ENCODE assay signal across 20 cellular contexts in the genomic region with DNA sequence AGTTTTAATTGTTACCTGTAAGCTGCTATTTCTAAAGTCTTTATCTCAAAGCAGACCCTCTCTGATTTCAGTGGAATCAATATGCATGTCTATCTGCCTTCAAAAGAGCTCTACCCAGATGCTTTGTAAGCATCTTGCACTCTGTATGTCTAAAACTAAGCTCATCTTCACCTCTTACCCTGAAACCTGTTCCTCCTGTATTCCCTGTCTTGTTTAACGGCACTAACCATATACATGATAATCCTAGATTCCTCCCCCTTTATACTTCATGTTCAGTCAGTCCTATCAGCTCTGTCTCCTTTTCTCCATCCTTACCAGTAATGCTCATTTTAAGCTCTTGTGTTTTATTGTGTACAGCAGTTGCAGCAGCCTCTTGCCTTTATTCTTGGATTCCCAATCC. TPM values are rescaled to one million over a fixed set of nuclear protein-coding genes. Genes with fewer than 3 reads are reported as not detected.
A peak's percentile ranks its signal among the peaks of the same experiment; 100 is the strongest.
DNase-seq lines count a peak whose midpoint lies in the region; ATAC-seq and TF ChIP-seq lines count a peak whose summit lies in the region.
"Had no signal": no experiment of that assay in that cellular context is flagged by ENCODE, and none has a peak within 500 bp of the region (broad histone marks: within the 10 kb centered on the region; RNA-seq: fewer than 3 reads in every experiment).

No MANE protein-coding gene starts in this region.

- no peaks in the 10 kb centered on the region for H3K27me3 Mint-ChIP-seq in activated naive CD4-positive, alpha-beta T cell treated with anti-CD3 and anti-CD28 coated beads, Interleukin-2, amount 50 U/mL, for 24 hours
- no peaks in the 10 kb centered on the region for H3K27me3 Mint-ChIP-seq in activated naive CD4-positive, alpha-beta T cell treated with anti-CD3 and anti-CD28 coated beads, Interleukin-2, amount 10 ng/mL, durations not matched to agents 7 days and 5 days
- H3K27me3 Mint-ChIP-seq in CD8-positive, alpha-beta memory T cell: no peaks in the 10 kb centered on the region
- H3K27me3 Mint-ChIP-seq in WTC11 (ENCODE audit: low read depth) (no peaks in the 10 kb centered on the region), osteocyte (ENCODE audit: unreplicated experiment) (no peaks in the 10 kb centered on the region)

- peaks cover 22% of the 10 kb centered on the region for H3K36me3 ChIP-seq in CD8-positive, alpha-beta memory T cell (ENCODE audit: insufficient read depth, low read length)

- no peak overlapping the region for H3K27ac ChIP-seq in CD8-positive, alpha-beta memory T cell (ENCODE audit: low read depth, low read length)
- H3K27ac ChIP-seq: C4-2B, HL-60 had no signal

- no peak overlapping the region for H3K4me3 Mint-ChIP-seq in activated naive CD4-positive, alpha-beta T cell treated with anti-CD3 and anti-CD28 coated beads, Interleukin-2, amount 50 U/mL, for 24 hours
- H3K4me3 Mint-ChIP-seq in activated naive CD4-positive, alpha-beta T cell treated with anti-CD3 and anti-CD28 coated beads, Interleukin-2, amount 10 ng/mL, durations not matched to agents 7 days and 5 days: no peak overlapping the region
- peak overlapping the region in 1 of 7 donors; percentile 1 for H3K4me3 Mint-ChIP-seq in CD8-positive, alpha-beta memory T cell
- H3K4me3 Mint-ChIP-seq in WTC11: no peak overlapping the region
- H3K4me3 Mint-ChIP-seq in osteocyte (ENCODE audit: unreplicated experiment): no peak overlapping the region

- no peak for TF ChIP-seq POLR2A in erythroblast (IDR thresholded peaks at IDR 0.05; ENCODE audit: low read length)

- no peaks in the 10 kb centered on the region for H3K27me3 ChIP-seq in CD8-positive, alpha-beta memory T cell (ENCODE audit: insufficient read depth, low read length, poor library complexity, severe bottlenecking)

- H3K9me3 ChIP-seq in CD8-positive, alpha-beta memory T cell (ENCODE audit: low read length): no peaks in the 10 kb centered on the region

- CTCF ChIA-PET in activated naive CD4-positive, alpha-beta T cell treated with anti-CD3 and anti-CD28 coated beads, Interleukin-2, amount 10 ng/mL, durations not matched to agents 7 days and 5 days (lab: Charles Lee): interaction anchor here (0.9 to 2.1 kb wide), 2 partner anchors 11 to 143 kb away, joined by 3 to 6 read pairs; no protein-coding TSS in a partner anchor
- CTCF ChIA-PET in CD8-positive, alpha-beta memory T cell (lab: Charles Lee): interaction anchor here (1.0 to 1.1 kb wide), 2 partner anchors 10 to 143 kb away, joined by 4 read pairs; no protein-coding TSS in a partner anchor
- CTCF ChIA-PET in WTC11 (lab: Charles Lee): interaction anchor here (1.3 kb wide), 1 partner anchor 282 kb away, joined by 3 read pairs; no protein-coding TSS in a partner anchor

- peak overlapping the region; percentile 6 for H3K27ac Mint-ChIP-seq in activated naive CD4-positive, alpha-beta T cell treated with anti-CD3 and anti-CD28 coated beads, Interleukin-2, amount 50 U/mL, for 24 hours
- no peak overlapping the region for H3K27ac Mint-ChIP-seq in activated naive CD4-positive, alpha-beta T cell treated with anti-CD3 and anti-CD28 coated beads, Interleukin-2, amount 10 ng/mL, durations not matched to agents 7 days and 5 days
- peak overlapping the region in 7 of 8 donors; percentile 2 to 58 (median 21) for H3K27ac Mint-ChIP-seq in CD8-positive, alpha-beta memory T cell
- H3K27ac Mint-ChIP-seq in WTC11 (peak overlapping the region; percentile 8; the same call in 1 of the 2 replicates), osteocyte (ENCODE audit: unreplicated experiment) (peak overlapping the region; percentile 3)

- no peak overlapping the region for H3K4me3 ChIP-seq in CD8-positive, alpha-beta memory T cell (ENCODE audit: low read length)

- H3K4me1 Mint-ChIP-seq in activated naive CD4-positive, alpha-beta T cell treated with anti-CD3 and anti-CD28 coated beads, Interleukin-2, amount 50 U/mL, for 24 hours: peaks cover 51% of the 10 kb centered on the region
- H3K4me1 Mint-ChIP-seq in activated naive CD4-positive, alpha-beta T cell treated with anti-CD3 and anti-CD28 coated beads, Interleukin-2, amount 10 ng/mL, durations not matched to agents 7 days and 5 days: peaks cover 5% of the 10 kb centered on the region
- peaks cover 42 to 70% (median 58%) of the 10 kb centered on the region in 3 donors for H3K4me1 Mint-ChIP-seq in CD8-positive, alpha-beta memory T cell
- H3K4me1 Mint-ChIP-seq in WTC11 (0 out of 2 replicates have a peak, but pooled peaks cover 3% of the 10 kb centered on the region), osteocyte (ENCODE audit: unreplicated experiment) (peaks cover under 1% of the 10 kb centered on the region)

- DNase-seq in activated naive CD4-positive, alpha-beta T cell treated with anti-CD3 and anti-CD28 coated beads, Interleukin-2, amount 10 ng/mL, durations not matched to agents 7 days and 5 days: no peak
- no peak for DNase-seq in CD8-positive, alpha-beta memory T cell
- DNase-seq in WTC11 (ENCODE audit: low spot score): no peak
- no peak for DNase-seq in osteocyte (ENCODE audit: extremely low spot score, unreplicated experiment)
- DNase-seq in stimulated activated CD4-positive, alpha-beta T cell treated with anti-CD3 and anti-CD28 coated beads, Interleukin-2, amount 100 ng/mL, for 24 hours: no peak
- DNase-seq in GOT3 (lab: John Stamatoyannopoulos, UW): no peak
- no peak for DNase-seq in erythroblast (lab: John Stamatoyannopoulos, UW)
- DNase-seq: DMS79 treated with DMSO at 0.1 percent for 48 hours, HCEC 1CT, MV-4-11, NCI-H1417, NCI-H2029, NCI-H2171, NCI-H446, NCI-H748 treated with DMSO at 0.1 percent for 48 hours, RPMI8226, SIG-M5 had no signal

- TF ChIP-seq CTCF in WTC11 (IDR thresholded peaks at IDR 0.05) (no peak), osteocyte (IDR thresholded peaks at IDR 0.05) (no peak)

- H3K9me3 Mint-ChIP-seq in activated naive CD4-positive, alpha-beta T cell treated with anti-CD3 and anti-CD28 coated beads, Interleukin-2, amount 50 U/mL, for 24 hours: no peaks in the 10 kb centered on the region
- no peaks in the 10 kb centered on the region for H3K9me3 Mint-ChIP-seq in activated naive CD4-positive, alpha-beta T cell treated with anti-CD3 and anti-CD28 coated beads, Interleukin-2, amount 10 ng/mL, durations not matched to agents 7 days and 5 days
- no peaks in the 10 kb centered on the region for H3K9me3 Mint-ChIP-seq in CD8-positive, alpha-beta memory T cell
- no peaks in the 10 kb centered on the region for H3K9me3 Mint-ChIP-seq in WTC11
- H3K9me3 Mint-ChIP-seq in osteocyte (ENCODE audit: unreplicated experiment): no peaks in the 10 kb centered on the region

- POLR2A ChIA-PET in CD8-positive, alpha-beta memory T cell (lab: Charles Lee): no interaction called here
- POLR2A ChIA-PET in WTC11 (lab: Charles Lee): no interaction called here

- ATAC-seq in WTC11: no peak

- H3K4me1 ChIP-seq in CD8-positive, alpha-beta memory T cell (ENCODE audit: insufficient read depth, low read length): peaks cover 7% of the 10 kb centered on the region

- H3K36me3 Mint-ChIP-seq in activated naive CD4-positive, alpha-beta T cell treated with anti-CD3 and anti-CD28 coated beads, Interleukin-2, amount 50 U/mL, for 24 hours: peaks cover 15% of the 10 kb centered on the region
- peaks cover 41% of the 10 kb centered on the region for H3K36me3 Mint-ChIP-seq in activated naive CD4-positive, alpha-beta T cell treated with anti-CD3 and anti-CD28 coated beads, Interleukin-2, amount 10 ng/mL, durations not matched to agents 7 days and 5 days
- H3K36me3 Mint-ChIP-seq in CD8-positive, alpha-beta memory T cell: peaks cover 4 to 79% (median 28%) of the 10 kb centered on the region in 3 donors
- H3K36me3 Mint-ChIP-seq in WTC11 (peaks cover 35% of the 10 kb centered on the region), osteocyte (ENCODE audit: unreplicated experiment) (peaks cover 25% of the 10 kb centered on the region)

TF ChIP-seq in WTC11, 78 proteins besides CTCF, POLR2A, EP300 and RAD21:
- no peak for TF ChIP-seq CBFB (CRISPR knock-in tag; IDR thresholded peaks at IDR 0.05; ENCODE audit: low read depth)
- no peak for TF ChIP-seq JAZF1 (CRISPR knock-in tag; IDR thresholded peaks at IDR 0.05)

RNA-seq across cellular contexts. Expression of gene ZC3H15, which starts 12.8 kb away (rescaled TPM):
- total RNA-seq in CD8-positive, alpha-beta memory T cell: 100 to 1,000 TPM; 101 to 104 TPM
- polyA plus RNA-seq in CD8-positive, alpha-beta memory T cell: 66.9 TPM
- total RNA-seq in WTC11 (2021) (60.0 to 60.9 TPM (median 60.5 TPM) in 3 replicates), osteocyte (43.7 and 46.6 TPM in 2 replicates)
